13 cellular contexts compared by ENCODE assay signal in genomic region chr3:38173834-38174418, GRCh38. TPM values are rescaled to one million over a fixed set of nuclear protein-coding genes. Genes with fewer than 3 reads are reported as not detected.
DNase-seq lines count a peak whose midpoint lies in the region; ATAC-seq and TF ChIP-seq lines count a peak whose summit lies in the region.
"Had no signal": no experiment of that assay in that cellular context is flagged by ENCODE, and none has a peak within 500 bp of the region (broad histone marks: within the 10 kb centered on the region; RNA-seq: fewer than 3 reads in every experiment).

No MANE protein-coding gene starts in this region.

- H3K4me1 Mint-ChIP-seq in CD4-positive, alpha-beta memory T cell: peaks cover 45 to 72% (median 56%) of the 10 kb centered on the region in 4 donors
- peaks cover 56% of the 10 kb centered on the region for H3K4me1 Mint-ChIP-seq in activated T-helper 17 cell treated with anti-CD3 and anti-CD28 coated beads, Interleukin-2, amount 50 U/mL, for 72 hours

- no peak for TF ChIP-seq CTCF in esophagus muscularis mucosa (IDR thresholded peaks at IDR 0.05)

- H3K9me3 ChIP-seq in CD4-positive, alpha-beta memory T cell (ENCODE audit: control insufficient read depth in 1 of 2, low read length in 2 of 2): no peaks in the 10 kb centered on the region
- no peaks in the 10 kb centered on the region for H3K9me3 ChIP-seq in esophagus muscularis mucosa
- H3K9me3 ChIP-seq: gastroesophageal sphincter had no signal

- peaks cover 52% of the 10 kb centered on the region for H3K4me1 ChIP-seq in CD4-positive, alpha-beta memory T cell (ENCODE audit: insufficient read depth, low read length)
- H3K4me1 ChIP-seq in esophagus muscularis mucosa: peaks cover 18 to 72% (median 52%) of the 10 kb centered on the region in 4 donors

- H3K27ac Mint-ChIP-seq in CD4-positive, alpha-beta memory T cell: peak overlapping the region; percentile 41 to 86 (median 70)
- peak overlapping the region; percentile 13 for H3K27ac Mint-ChIP-seq in activated T-helper 17 cell treated with anti-CD3 and anti-CD28 coated beads, Interleukin-2, amount 50 U/mL, for 72 hours

- intact Hi-C loops in CD4-positive, alpha-beta memory T cell (cut with micrococcal nuclease): loop anchor here (5.0 kb wide), 1 partner anchor 38 kb away; no protein-coding TSS in a partner anchor
- intact Hi-C loops in esophagus muscularis mucosa (cut with DNase I): no loop called here

- H3K27me3 ChIP-seq in CD4-positive, alpha-beta memory T cell (ENCODE audit: insufficient read depth, low read length): no peaks in the 10 kb centered on the region
- H3K27me3 ChIP-seq in esophagus muscularis mucosa: no peaks in the 10 kb centered on the region
- H3K27me3 ChIP-seq: gastroesophageal sphincter had no signal

- H3K36me3 Mint-ChIP-seq in CD4-positive, alpha-beta memory T cell: peaks cover 4 to 5% of the 10 kb centered on the region in 2 donors
- peaks cover 36% of the 10 kb centered on the region for H3K36me3 Mint-ChIP-seq in activated T-helper 17 cell treated with anti-CD3 and anti-CD28 coated beads, Interleukin-2, amount 50 U/mL, for 72 hours (ENCODE audit: low read depth)

- ATAC-seq in GM18858 (IDR thresholded peaks at IDR 0.05; ENCODE audit: unreplicated experiment) (peak; percentile 32), HG02981 (IDR thresholded peaks at IDR 0.05; ENCODE audit: unreplicated experiment) (peak; percentile 48), GM19463 (IDR thresholded peaks at IDR 0.05; ENCODE audit: unreplicated experiment) (no peak)
- ATAC-seq in activated T-helper 17 cell treated with anti-CD3 and anti-CD28 coated beads, Interleukin-2, amount 50 U/mL, for 72 hours (replicated peaks): peak; percentile 61
- ATAC-seq: gastroesophageal sphincter had no signal

- 89% methylated on average over 5 of the region's 5 CpGs for WGBS in esophagus muscularis mucosa

- peak in 1 of 5 donors; percentile 11 for DNase-seq in CD4-positive, alpha-beta memory T cell
- no peak for DNase-seq in SW 1271 (lab: John Stamatoyannopoulos, UW)
- DNase-seq in esophagus muscularis mucosa (ENCODE audit: extremely low spot score): no peak
- DNase-seq in AG08396 (ENCODE audit: low spot score): no peak
- DNase-seq: activated CD8-positive, alpha-beta memory T cell treated with anti-CD3 and anti-CD28 coated beads for 24 hours; NCI-H146; SHP77 treated with DMSO at 0.1 percent for 48 hours; stimulated activated CD8-positive, alpha-beta memory T cell treated with anti-CD3 and anti-CD28 coated beads, Interleukin-4, amount 100 ng/mL, for 48 hours had no signal

- H3K4me3 ChIP-seq in CD4-positive, alpha-beta memory T cell (ENCODE audit: low read length in 2 of 2): no peak overlapping the region
- no peak overlapping the region for H3K4me3 ChIP-seq in esophagus muscularis mucosa
- H3K4me3 ChIP-seq: gastroesophageal sphincter had no signal

- H3K4me3 Mint-ChIP-seq in CD4-positive, alpha-beta memory T cell: peak overlapping the region; percentile 58 to 80 (median 72)
- peak overlapping the region; percentile 61 for H3K4me3 Mint-ChIP-seq in activated T-helper 17 cell treated with anti-CD3 and anti-CD28 coated beads, Interleukin-2, amount 50 U/mL, for 72 hours

- CTCF ChIA-PET in CD4-positive, alpha-beta memory T cell (lab: Charles Lee; ENCODE audit: partially characterized antibody): no interaction called here

- TF ChIP-seq POLR2A in esophagus muscularis mucosa (IDR thresholded peaks at IDR 0.05; ENCODE audit: low read depth): no peak

- no peak for TF ChIP-seq EP300 in esophagus muscularis mucosa (IDR thresholded peaks at IDR 0.05)

- POLR2A ChIA-PET in CD4-positive, alpha-beta memory T cell (lab: Charles Lee; ENCODE audit: partially characterized antibody): no interaction called here

- no peaks in the 10 kb centered on the region for H3K9me3 Mint-ChIP-seq in CD4-positive, alpha-beta memory T cell
- no peaks in the 10 kb centered on the region for H3K9me3 Mint-ChIP-seq in activated T-helper 17 cell treated with anti-CD3 and anti-CD28 coated beads, Interleukin-2, amount 50 U/mL, for 72 hours

- no peaks in the 10 kb centered on the region for H3K36me3 ChIP-seq in CD4-positive, alpha-beta memory T cell (ENCODE audit: insufficient read depth, low read length)
- H3K36me3 ChIP-seq in esophagus muscularis mucosa: no peaks in the 10 kb centered on the region
- H3K36me3 ChIP-seq: gastroesophageal sphincter had no signal

- no peaks in the 10 kb centered on the region for H3K27me3 Mint-ChIP-seq in CD4-positive, alpha-beta memory T cell
- H3K27me3 Mint-ChIP-seq in activated T-helper 17 cell treated with anti-CD3 and anti-CD28 coated beads, Interleukin-2, amount 50 U/mL, for 72 hours: no peaks in the 10 kb centered on the region

- peak overlapping the region; percentile 4 for H3K27ac ChIP-seq in CD4-positive, alpha-beta memory T cell (ENCODE audit: low read depth, low read length)
- H3K27ac ChIP-seq in esophagus muscularis mucosa (replicated peaks in 1 of 4): no peak overlapping the region
- H3K27ac ChIP-seq: gastroesophageal sphincter had no signal

RNA-seq across cellular contexts. Expression of gene OXSR1, which starts 8.6 kb away (rescaled TPM):
- total RNA-seq in CD4-positive, alpha-beta memory T cell: 10 to 100 TPM; 39.6 to 43.9 TPM
- polyA plus RNA-seq in CD4-positive, alpha-beta memory T cell: 10 to 100 TPM; 13.3 to 18.0 TPM
- total RNA-seq in activated T-helper 17 cell treated with anti-CD3 and anti-CD28 coated beads, Interleukin-2, amount 50 U/mL, for 72 hours: 10 to 100 TPM; 77.8 to 78.4 TPM
- total RNA-seq in esophagus muscularis mucosa: 10 to 100 TPM; 27.0 to 46.7 (median 32.9) TPM

RNA-seq across cellular contexts. Expression of gene MYD88, which starts 35.5 kb away (rescaled TPM):
- 10 to 100 TPM; 50.5 to 57.4 TPM for total RNA-seq in CD4-positive, alpha-beta memory T cell
- 100 to 1,000 TPM; 104 to 129 TPM for polyA plus RNA-seq in CD4-positive, alpha-beta memory T cell
- 10 to 100 TPM; 34.5 to 57.0 TPM for total RNA-seq in activated T-helper 17 cell treated with anti-CD3 and anti-CD28 coated beads, Interleukin-2, amount 50 U/mL, for 72 hours
- 10 to 100 TPM; 21.2 to 38.6 (median 26.1) TPM for total RNA-seq in esophagus muscularis mucosa

RNA-seq across cellular contexts. Expression of gene ACAA1, which starts 37.0 kb away (rescaled TPM):
- 10 to 100 TPM; 78.7 to 82.8 TPM for total RNA-seq in CD4-positive, alpha-beta memory T cell
- polyA plus RNA-seq in CD4-positive, alpha-beta memory T cell: 10 to 100 TPM; 52.4 to 76.3 TPM
- total RNA-seq in activated T-helper 17 cell treated with anti-CD3 and anti-CD28 coated beads, Interleukin-2, amount 50 U/mL, for 72 hours: 10 to 100 TPM; 67.5 to 82.8 TPM
- total RNA-seq in esophagus muscularis mucosa: 10 to 100 TPM; 31.3 to 49.4 (median 39.1) TPM
